In genomic region chr11:22787565-22788162, GRCh38 we compare ENCODE assay signal across 8 cellular contexts. TPM values are rescaled to one million over a fixed set of nuclear protein-coding genes. Genes with fewer than 3 reads are reported as not detected.
DNase-seq lines count a peak whose midpoint lies in the region; ATAC-seq, FAIRE-seq and TF ChIP-seq lines count a peak whose summit lies in the region.

No MANE protein-coding gene starts in this region.

- no peaks in the 10 kb centered on the region for H3K27me3 Mint-ChIP-seq in astrocyte (ENCODE audit: low read depth, unreplicated experiment)

- H3K4me1 Mint-ChIP-seq in astrocyte (ENCODE audit: low read depth, unreplicated experiment), result peaks cover 14% of the 10 kb centered on the region

- H3K4me2 ChIP-seq in astrocyte (ENCODE audit: low read length), result peak overlapping the region; percentile 22

- H3K9me3 ChIP-seq in astrocyte (ENCODE audit: insufficient read depth, low read depth, low read length), result no peaks in the 10 kb centered on the region

- H3K27me3 ChIP-seq in astrocyte (ENCODE audit: insufficient read depth, low read length), result no peaks in the 10 kb centered on the region

- H3K4me3 ChIP-seq in GM12865 (ENCODE audit: low read depth, low read length), result no peak overlapping the region
- H3K4me3 ChIP-seq in astrocyte (ENCODE audit: insufficient read depth, low read depth, low read length), result no peak overlapping the region

- H2AFZ ChIP-seq in astrocyte (ENCODE audit: low read depth, low read length), result no peak overlapping the region

- peak; percentile 41 for FAIRE-seq in astrocyte (lab: Jason Lieb, UNC)

- H3K79me2 ChIP-seq in astrocyte (ENCODE audit: insufficient read depth, low read length), result no peaks in the 10 kb centered on the region

- DNase-seq in AG09319 (ENCODE audit: extremely low read depth, low read depth) (no peak), GM12865 (ENCODE audit: low read depth) (peak; percentile 56), NCI-H748 treated with DMSO at 0.1 percent for 48 hours (lab: John Stamatoyannopoulos, UW) (peak; percentile 58), astrocyte (ENCODE audit: low read depth) (peak; percentile 17), inferior parietal cortex (ENCODE audit: extremely low spot score) (peak; percentile 85)
- peak in 2 of 3 donors; percentile 3 to 5 for DNase-seq in stimulated activated CD4-positive, alpha-beta T cell treated with anti-CD3 and anti-CD28 coated beads, TNF-alpha, amount 100 ng/mL, for 48 hours (ENCODE audit: low read depth in 3 of 3)

- ATAC-seq in HG03432 (IDR thresholded peaks at IDR 0.05; ENCODE audit: unreplicated experiment) (peak; percentile 41), HG02623 (IDR thresholded peaks at IDR 0.05; ENCODE audit: unreplicated experiment) (no peak)

- no peak overlapping the region for H3K27ac ChIP-seq in astrocyte (ENCODE audit: low read depth, low read length)

- no peaks in the 10 kb centered on the region for H3K9me3 Mint-ChIP-seq in astrocyte (ENCODE audit: unreplicated experiment)

- no peak overlapping the region for H3K27ac Mint-ChIP-seq in astrocyte (ENCODE audit: unreplicated experiment)

- no peaks in the 10 kb centered on the region for H3K36me3 Mint-ChIP-seq in astrocyte (ENCODE audit: low read depth, unreplicated experiment)

- no peaks in the 10 kb centered on the region for H3K36me3 ChIP-seq in astrocyte (ENCODE audit: insufficient read depth, low read length)

- peaks cover 18% of the 10 kb centered on the region for H3K4me1 ChIP-seq in astrocyte (ENCODE audit: insufficient read depth, low read length)

- H3K4me3 Mint-ChIP-seq in astrocyte (ENCODE audit: unreplicated experiment), result no peak overlapping the region

- no peaks in the 10 kb centered on the region for H4K20me1 ChIP-seq in astrocyte (ENCODE audit: insufficient read depth, low read length)

- TF ChIP-seq CTCF in AG09319 (IDR thresholded peaks at IDR 0.05; ENCODE audit: low read depth, low read length) (peak; percentile 60), GM12865 (IDR thresholded peaks at IDR 0.05; ENCODE audit: insufficient read depth, low read depth, low read length, missing control alignments) (peak; percentile 52), astrocyte (IDR thresholded peaks at IDR 0.05; ENCODE audit: insufficient read depth, low read depth, low read length) (peak; percentile 85)

- no peak overlapping the region for H3K9ac ChIP-seq in astrocyte (ENCODE audit: low read length)

RNA-seq across cellular contexts. Expression of gene SVIP, which starts 41.9 kb away (rescaled TPM):
- 7.0 and 15.9 TPM in 2 replicates for total RNA-seq in astrocyte
